In the genomic region with DNA sequence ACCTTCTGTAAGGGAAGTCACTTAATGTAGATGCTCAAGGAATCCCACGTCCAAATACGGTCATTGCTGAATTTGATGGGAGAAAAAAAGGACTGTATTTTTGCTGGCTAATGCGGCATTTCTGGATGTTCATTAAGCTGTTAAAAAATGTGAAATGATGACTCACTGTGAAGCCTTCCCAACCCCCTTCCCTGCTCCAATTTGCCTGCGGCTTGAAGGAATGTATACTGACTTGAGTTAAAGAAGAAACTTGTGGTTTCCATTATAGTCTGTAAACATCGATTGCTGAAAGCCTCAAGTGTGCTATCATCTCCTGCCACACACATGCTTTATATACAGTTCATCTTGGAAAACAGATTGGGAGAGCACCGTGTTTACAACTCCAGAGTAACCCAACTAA, we compare ENCODE assay signal across 14 cellular contexts.
DNase-seq lines count a peak whose midpoint lies in the region; TF ChIP-seq lines count a peak whose summit lies in the region.
"Had no signal": no experiment of that assay in that cellular context is flagged by ENCODE, and none has a peak within 500 bp of the region (broad histone marks: within the 10 kb centered on the region; RNA-seq: fewer than 3 reads in every experiment).

No MANE protein-coding gene starts in this region.

- H3K27me3 ChIP-seq in sigmoid colon = no peaks in the 10 kb centered on the region
- H3K27me3 ChIP-seq in prostate gland (replicated peaks; ENCODE audit: insufficient read depth) = no peaks in the 10 kb centered on the region
- H3K27me3 ChIP-seq: transverse colon had no signal

- DNase-seq in EH (ENCODE audit: low read depth) (peak; percentile 97), RPMI8226 (peak; percentile 7), fibroblast of gingiva (ENCODE audit: low read depth) (peak; percentile 90), osteocyte (ENCODE audit: extremely low spot score, unreplicated experiment) (no peak), NCI-H2196 (lab: John Stamatoyannopoulos, UW; ENCODE audit: unreplicated experiment) (no peak), putamen (ENCODE audit: low spot score) (no peak), sigmoid colon (no peak), prostate gland (ENCODE audit: low spot score) (no peak)
- DNase-seq: activated CD8-positive, alpha-beta memory T cell treated with anti-CD3 and anti-CD28 coated beads for 24 hours; amygdala; hippocampal formation; NCI-H446 treated with DMSO at 0.1 percent for 48 hours; transverse colon had no signal

- WGBS in sigmoid colon, 2 donors = 73 to 82% methylated on average over 6 of the region's 6 CpGs
- WGBS in prostate gland = 43% methylated on average over 6 of the region's 6 CpGs

- H3K27ac ChIP-seq in sigmoid colon (peak overlapping the region in 1 of 4 donors; percentile 36), prostate gland (no peak overlapping the region)

- peak overlapping the region; percentile 75 for H3K27ac Mint-ChIP-seq in osteocyte (ENCODE audit: unreplicated experiment)
- H3K27ac Mint-ChIP-seq: natural killer cell treated with Interleukin-12 subunit alpha and Interleukin-12 subunit beta and Interleukin-15 and Interleukin-18, amount 100 ng/mL, for 72 hours had no signal

- H3K4me1 Mint-ChIP-seq in osteocyte (ENCODE audit: unreplicated experiment) = peaks cover 77% of the 10 kb centered on the region

- no peaks in the 10 kb centered on the region for H3K36me3 Mint-ChIP-seq in osteocyte (ENCODE audit: unreplicated experiment)
- H3K36me3 Mint-ChIP-seq: natural killer cell treated with Interleukin-12 subunit alpha and Interleukin-12 subunit beta and Interleukin-15 and Interleukin-18, amount 100 ng/mL, for 72 hours had no signal

- no peaks in the 10 kb centered on the region for H3K9me3 Mint-ChIP-seq in osteocyte (ENCODE audit: unreplicated experiment)

- no peak for TF ChIP-seq POLR2A in sigmoid colon (IDR thresholded peaks at IDR 0.05)
- no peak for TF ChIP-seq POLR2A in prostate gland (IDR thresholded peaks at IDR 0.05)

- TF ChIP-seq CTCF in osteocyte (IDR thresholded peaks at IDR 0.05) (no peak), sigmoid colon (IDR thresholded peaks at IDR 0.05) (no peak), prostate gland (IDR thresholded peaks at IDR 0.05) (no peak)

- H3K27me3 Mint-ChIP-seq in osteocyte (ENCODE audit: unreplicated experiment) = no peaks in the 10 kb centered on the region

- H3K4me3 ChIP-seq in sigmoid colon = no peak overlapping the region
- H3K4me3 ChIP-seq in prostate gland = no peak overlapping the region
- H3K4me3 ChIP-seq: transverse colon had no signal

- H3K4me1 ChIP-seq in sigmoid colon (peaks cover 0 to 24% (median 13%) of the 10 kb centered on the region in 4 donors), prostate gland (replicated peaks) (no peaks in the 10 kb centered on the region)
- H3K4me1 ChIP-seq: transverse colon had no signal

- peak overlapping the region; percentile 27 for H3K4me3 Mint-ChIP-seq in osteocyte (ENCODE audit: unreplicated experiment)
- H3K4me3 Mint-ChIP-seq: natural killer cell treated with Interleukin-12 subunit alpha and Interleukin-12 subunit beta and Interleukin-15 and Interleukin-18, amount 100 ng/mL, for 72 hours had no signal

- TF ChIP-seq EP300 in sigmoid colon (IDR thresholded peaks at IDR 0.05) = no peak

- H3K36me3 ChIP-seq in sigmoid colon (no peaks in the 10 kb centered on the region), prostate gland (no peaks in the 10 kb centered on the region)
- H3K36me3 ChIP-seq: transverse colon had no signal

- intact Hi-C loops in sigmoid colon (cut with DNase I) = no loop called here
- intact Hi-C loops in prostate gland (cut with DNase I) = loop anchor here (10.0 kb wide), 2 partner anchors 62 to 68 kb away; no protein-coding TSS in a partner anchor

- H3K9me3 ChIP-seq in sigmoid colon (no peaks in the 10 kb centered on the region), prostate gland (no peaks in the 10 kb centered on the region)
- H3K9me3 ChIP-seq: transverse colon had no signal

Comparison
In these comparisons a context has a peak if more than half of its experiments do, and no peak if none do; other contexts are left out.
1. DNase-seq: peak in EH (single experiment), RPMI8226 (single experiment) and fibroblast of gingiva (single experiment); none in osteocyte (single experiment), NCI-H2196 (single experiment), putamen (single experiment), sigmoid colon (single experiment) and prostate gland (single experiment).